11 cellular contexts compared by ENCODE assay signal in genomic region chr15:74642724-74643367, GRCh38. TPM values are rescaled to one million over a fixed set of nuclear protein-coding genes. Genes with fewer than 3 reads are reported as not detected.
DNase-seq lines count a peak whose midpoint lies in the region; ATAC-seq and TF ChIP-seq lines count a peak whose summit lies in the region.
"Had no signal": no experiment of that assay in that cellular context is flagged by ENCODE, and none has a peak within 500 bp of the region (broad histone marks: within the 10 kb centered on the region; RNA-seq: fewer than 3 reads in every experiment).

No MANE protein-coding gene starts in this region.

- H3K4me1 ChIP-seq in cardiac muscle cell (ENCODE audit: low read depth) (peaks cover 53% of the 10 kb centered on the region), mesendoderm (ENCODE audit: control insufficient read depth, low read depth, low read length) (peaks cover 20% of the 10 kb centered on the region), vagina (peaks cover 22% of the 10 kb centered on the region)
- H3K4me1 ChIP-seq: BLaER1 had no signal

- H3K27ac ChIP-seq in cardiac muscle cell (peak overlapping the region; percentile 89), mesendoderm (ENCODE audit: low read depth, low read length) (peak overlapping the region; percentile 45), vagina (peak overlapping the region; percentile 27)
- H3K27ac ChIP-seq: BLaER1 had no signal

- H3K4me2 ChIP-seq in mesendoderm (ENCODE audit: low read length) = peak overlapping the region; percentile 4
- H3K4me2 ChIP-seq: BLaER1 had no signal

- no peak for ATAC-seq in Right ventricle myocardium inferior
- ATAC-seq in central memory CD8-positive, alpha-beta T cell (replicated peaks; ENCODE audit: extremely low read depth, poor library complexity, severe bottlenecking) = no peak
- ATAC-seq in HG03457 (IDR thresholded peaks at IDR 0.05; ENCODE audit: unreplicated experiment) = no peak

- peak; percentile 46 to 70 for DNase-seq in cardiac muscle cell (ENCODE audit: low read depth in 1 of 2, low spot score in 1 of 2)
- DNase-seq in Right ventricle myocardium inferior (ENCODE audit: missing footprints) = no peak
- DNase-seq in central memory CD8-positive, alpha-beta T cell (ENCODE audit: low spot score in 2 of 2) = no peak
- DNase-seq in mesendoderm = peak; percentile 86
- no peak for DNase-seq in vagina (ENCODE audit: extremely low spot score in 2 of 2)
- DNase-seq in OCI-M2 (lab: John Stamatoyannopoulos, UW; ENCODE audit: unreplicated experiment) = no peak
- no peak for DNase-seq in activated naive CD4-positive, alpha-beta T cell treated with Interleukin-2 at 50 U/mL for 16 hours
- DNase-seq: activated CD4-positive, alpha-beta T cell treated with anti-CD3 and anti-CD28 coated beads, Interleukin-2, amount 50 U/mL, for 48 hours; substantia nigra had no signal

- H2BK15ac ChIP-seq in mesendoderm (replicated peaks; ENCODE audit: low read depth) = no peak overlapping the region

- H3K4me3 ChIP-seq in cardiac muscle cell (no peak overlapping the region), mesendoderm (ENCODE audit: low read length) (no peak overlapping the region), vagina (no peak overlapping the region)
- H3K4me3 ChIP-seq: BLaER1 had no signal

- no peaks in the 10 kb centered on the region for H3K36me3 ChIP-seq in cardiac muscle cell
- H3K36me3 ChIP-seq in mesendoderm (ENCODE audit: control insufficient read depth, insufficient read depth, low read length) = no peaks in the 10 kb centered on the region
- peaks cover 0 to 9% of the 10 kb centered on the region in 2 donors for H3K36me3 ChIP-seq in vagina

- H3K56ac ChIP-seq in mesendoderm (ENCODE audit: low read length) = peak overlapping the region; percentile 74

- no peak overlapping the region for H2BK120ac ChIP-seq in mesendoderm (ENCODE audit: low read depth, low read length)

- H3K79me2 ChIP-seq in mesendoderm (ENCODE audit: control insufficient read depth, insufficient read depth, low read length) = no peaks in the 10 kb centered on the region

- peak overlapping the region; percentile 71 for H2BK5ac ChIP-seq in mesendoderm (ENCODE audit: low read length)

- no peak overlapping the region for H3K23ac ChIP-seq in mesendoderm (ENCODE audit: low read length)

- no peaks in the 10 kb centered on the region for H3K27me3 ChIP-seq in cardiac muscle cell
- no peaks in the 10 kb centered on the region for H3K27me3 ChIP-seq in mesendoderm (ENCODE audit: insufficient read depth, low read length, poor library complexity)
- H3K27me3 ChIP-seq in vagina = no peaks in the 10 kb centered on the region
- H3K27me3 ChIP-seq: BLaER1 had no signal

- intact Hi-C loops in Right ventricle myocardium inferior (cut with DNase I) = no loop called here
- intact Hi-C loops in vagina (cut with DNase I) = no loop called here

- whole genome bisulfite sequencing in mesendoderm (ENCODE audit: extremely low coverage, insufficient coverage, low lambda C conversion rate) = no CpG with 5 or more reads among the region's 6 CpGs

- TF ChIP-seq CTCF in cardiac muscle cell (IDR thresholded peaks at IDR 0.05; ENCODE audit: low read depth, low read length) (no peak), vagina (IDR thresholded peaks at IDR 0.05) (no peak)

- H3K9ac ChIP-seq in mesendoderm (ENCODE audit: low read length) = peak overlapping the region; percentile 35
- H3K9ac ChIP-seq: BLaER1 had no signal

- no peaks in the 10 kb centered on the region for H3K27me3 Mint-ChIP-seq in central memory CD8-positive, alpha-beta T cell

- TF ChIP-seq POLR2A in vagina (IDR thresholded peaks at IDR 0.05) = no peak

- H3K9me3 ChIP-seq in cardiac muscle cell (ENCODE audit: low read depth) (no peaks in the 10 kb centered on the region), vagina (no peaks in the 10 kb centered on the region)
- H3K9me3 ChIP-seq: BLaER1 had no signal

- no peak overlapping the region for H2AK5ac ChIP-seq in mesendoderm (ENCODE audit: low read length)

- H4K5ac ChIP-seq in mesendoderm (ENCODE audit: low read length) = no peak overlapping the region

- no peak overlapping the region for H4K8ac ChIP-seq in mesendoderm (ENCODE audit: low read depth, low read length)

- peak overlapping the region; percentile 52 for H3K27ac Mint-ChIP-seq in central memory CD8-positive, alpha-beta T cell (ENCODE audit: low read depth)

- peak overlapping the region; percentile 41 for H3K4ac ChIP-seq in mesendoderm (ENCODE audit: low read depth, low read length)

- no peaks in the 10 kb centered on the region for H3K9me3 Mint-ChIP-seq in central memory CD8-positive, alpha-beta T cell

- H3K4me3 Mint-ChIP-seq in central memory CD8-positive, alpha-beta T cell = no peak overlapping the region

- H3K79me1 ChIP-seq in mesendoderm (ENCODE audit: low read length) = peaks cover 13% of the 10 kb centered on the region

- H3K18ac ChIP-seq in mesendoderm (ENCODE audit: low read length) = peak overlapping the region; percentile 43

- peaks cover 5% of the 10 kb centered on the region for H3K4me1 Mint-ChIP-seq in central memory CD8-positive, alpha-beta T cell

- peaks cover 19% of the 10 kb centered on the region for H3K36me3 Mint-ChIP-seq in central memory CD8-positive, alpha-beta T cell (ENCODE audit: insufficient read depth)

RNA-seq across cellular contexts. Expression of gene CLK3, which starts 27.2 kb away (rescaled TPM):
- total RNA-seq in cardiac muscle cell = 193 and 319 TPM in 2 replicates
- polyA plus RNA-seq in cardiac muscle cell = 100 and 125 TPM in 2 replicates
- 47.3 TPM for total RNA-seq in Right ventricle myocardium inferior
- 35.9 TPM for polyA plus RNA-seq in mesendoderm (2013, experiment 1 of 2)
- polyA plus RNA-seq in mesendoderm (2013, experiment 2 of 2) = 38.3 TPM
- 89.1 TPM for total RNA-seq in vagina

RNA-seq across cellular contexts. Expression of gene EDC3, which starts 53.0 kb away (rescaled TPM):
- total RNA-seq in cardiac muscle cell (16.1 and 17.6 TPM in 2 replicates), Right ventricle myocardium inferior (13.5 TPM), vagina (23.8 TPM)
- 25.2 and 41.5 TPM in 2 replicates for polyA plus RNA-seq in cardiac muscle cell
- polyA plus RNA-seq in mesendoderm (2013, experiment 1 of 2) = 28.2 TPM
- polyA plus RNA-seq in mesendoderm (2013, experiment 2 of 2) = 31.0 TPM

Comparison
In these comparisons a context has a peak if more than half of its experiments do, and no peak if none do; other contexts are left out.
1. DNase-seq: peak in cardiac muscle cell (2 of 2) and mesendoderm (single experiment); none in Right ventricle myocardium inferior (single experiment), central memory CD8-positive, alpha-beta T cell (0 of 2), vagina (0 of 2), OCI-M2 (single experiment) and activated naive CD4-positive, alpha-beta T cell treated with Interleukin-2 at 50 U/mL for 16 hours (single experiment).
2. H3K27ac ChIP-seq: peak in every context shown above with its lines; median percentile 89 in cardiac muscle cell; 45 in mesendoderm; 27 in vagina.